In the genomic region with DNA sequence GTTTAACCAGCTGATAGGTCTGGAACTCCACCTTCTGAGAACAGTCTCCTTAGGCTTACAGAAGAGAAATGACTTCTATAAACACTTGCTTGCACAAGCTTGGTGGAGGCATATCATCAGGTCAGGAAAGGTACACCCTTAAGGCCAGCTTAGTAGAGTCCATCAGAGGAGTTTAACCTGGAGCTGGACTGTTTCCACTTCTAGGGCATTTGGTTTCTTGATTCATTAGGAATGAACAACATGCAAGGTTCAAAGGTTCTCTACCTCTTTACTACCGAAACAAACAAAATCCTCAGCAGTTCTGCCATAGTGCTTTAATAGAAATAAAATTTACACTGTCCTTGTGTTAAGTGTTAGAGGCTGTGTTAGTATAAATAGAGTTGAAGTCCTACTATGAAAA, we compare ENCODE assay signal across 33 cellular contexts.
"Had no signal": no experiment of that assay in that cellular context is flagged by ENCODE, and none has a peak within 500 bp of the region (broad histone marks: within the 10 kb centered on the region; RNA-seq: fewer than 3 reads in every experiment).

No MANE protein-coding gene starts in this region.

- ATAC-seq: activated CD4-positive, alpha-beta T cell treated with anti-CD3 and anti-CD28 coated beads for 36 hours; activated CD4-positive, CD25-positive, alpha-beta regulatory T cell treated with anti-CD3 and anti-CD28 coated beads, Interleukin-2, amount 50 U/mL, for 24 hours; activated CD8-positive, alpha-beta memory T cell treated with anti-CD3 and anti-CD28 coated beads, Interleukin-2, amount 10 ng/mL, durations not matched to agents 7 days and 5 days; activated CD8-positive, alpha-beta T cell treated with anti-CD3 and anti-CD28 coated beads, Interleukin-2, amount 10 ng/mL, durations not matched to agents 7 days and 5 days; activated naive CD8-positive, alpha-beta T cell treated with anti-CD3 and anti-CD28 coated beads, Interleukin-2, amount 50 U/mL, for 24 hours; WTC11 had no signal

- H3K4me1 ChIP-seq: ascending aorta had no signal

- DNase-seq: activated CD4-positive, alpha-beta memory T cell treated with anti-CD3 and anti-CD28 coated beads, Interleukin-2, amount 10 ng/mL, durations not matched to agents 7 days and 5 days; activated CD4-positive, alpha-beta T cell treated with anti-CD3 and anti-CD28 coated beads for 1 hour; activated CD4-positive, alpha-beta T cell treated with anti-CD3 and anti-CD28 coated beads for 36 hours; activated CD4-positive, alpha-beta T cell treated with anti-CD3 and anti-CD28 coated beads for 48 hours; activated CD4-positive, alpha-beta T cell treated with anti-CD3 and anti-CD28 coated beads, Interleukin-2, amount 10 ng/mL, durations not matched to agents 7 days and 5 days; activated CD4-positive, alpha-beta T cell treated with anti-CD3 and anti-CD28 coated beads, Interleukin-2, amount 50 U/mL, for 48 hours; activated CD4-positive, CD25-positive, alpha-beta regulatory T cell; activated CD8-positive, alpha-beta memory T cell treated with anti-CD3 and anti-CD28 coated beads for 24 hours; activated CD8-positive, alpha-beta memory T cell treated with anti-CD3 and anti-CD28 coated beads, Interleukin-2, amount 10 ng/mL, durations not matched to agents 7 days and 5 days; activated CD8-positive, alpha-beta memory T cell treated with anti-CD3 and anti-CD28 coated beads, Interleukin-2, amount 50 U/mL, for 48 hours; activated CD8-positive, alpha-beta T cell treated with anti-CD3 and anti-CD28 coated beads, Interleukin-2, amount 10 ng/mL, durations not matched to agents 7 days and 5 days; activated effector memory CD4-positive, alpha-beta T cell treated with Interleukin-2 at 50 U/mL for 16 hours; activated gamma-delta T cell; activated naive CD4-positive, alpha-beta T cell treated with anti-CD3 and anti-CD28 coated beads, Interleukin-2, amount 10 ng/mL, durations not matched to agents 7 days and 5 days; activated naive CD4-positive, alpha-beta T cell treated with Interleukin-2 at 50 U/mL for 16 hours; activated naive CD8-positive, alpha-beta T cell treated with anti-CD3 and anti-CD28 coated beads, Interleukin-2, amount 10 ng/mL, durations not matched to agents 7 days and 5 days; activated naive CD8-positive, alpha-beta T cell treated with anti-CD3 and anti-CD28 coated beads, Interleukin-2, amount 50 U/mL, for 24 hours; activated T-cell treated with anti-CD3 and anti-CD28 coated beads, Interleukin-2, amount 50 U/mL, for 24 hours; activated T-cell treated with anti-CD3 and anti-CD28 coated beads, Interleukin-2, amount 50 U/mL, for 48 hours; amygdala; anterior cingulate cortex; caudate nucleus; cerebellar nuclear complex; T-helper 1 cell; T-helper 2 cell; T-helper 9 cell; WERI-Rb-1 had no signal

- H3K36me3 ChIP-seq: ascending aorta, cardiac muscle cell, WERI-Rb-1 had no signal

- FAIRE-seq: bronchial epithelial cell, TTC549 had no signal

- H3K4me3 ChIP-seq: ascending aorta, cardiac muscle cell had no signal

- H3K9me3 ChIP-seq: ascending aorta had no signal

- H3K27me3 ChIP-seq: ascending aorta, cardiac muscle cell had no signal

- H3K27ac ChIP-seq: ascending aorta, cardiac muscle cell, WERI-Rb-1 had no signal
